Comparison of ENCODE assay signal across 16 cellular contexts in genomic region chr2:213086050-213086449, GRCh38.
DNase-seq lines count a peak whose midpoint lies in the region; ATAC-seq, FAIRE-seq and TF ChIP-seq lines count a peak whose summit lies in the region.
"Had no signal": no experiment of that assay in that cellular context is flagged by ENCODE, and none has a peak within 500 bp of the region (broad histone marks: within the 10 kb centered on the region; RNA-seq: fewer than 3 reads in every experiment).

No MANE protein-coding gene starts in this region.

- DNase-seq in ACHN, result peak; percentile 43
- DNase-seq in GM19239 (ENCODE audit: insufficient read length, low spot score), result no peak
- peak; percentile 22 for DNase-seq in astrocyte (ENCODE audit: low read depth)
- peak; percentile 37 for DNase-seq in mesendoderm
- DNase-seq in activated CD4-positive, alpha-beta memory T cell treated with anti-CD3 and anti-CD28 coated beads, Interleukin-2, amount 10 ng/mL, durations not matched to agents 7 days and 5 days, result no peak
- DNase-seq in HPDE6-E6E7 (ENCODE audit: extremely low spot score), result no peak
- DNase-seq: activated CD4-positive, alpha-beta T cell treated with anti-CD3 and anti-CD28 coated beads for 1 hour; anterior cingulate cortex; NCI-H1436; pancreas; T1000; uterus had no signal

- H3K27ac Mint-ChIP-seq in astrocyte (ENCODE audit: unreplicated experiment), result peak overlapping the region; percentile 48
- H3K27ac Mint-ChIP-seq in activated CD4-positive, alpha-beta memory T cell treated with anti-CD3 and anti-CD28 coated beads, Interleukin-2, amount 10 ng/mL, durations not matched to agents 7 days and 5 days, result no peak overlapping the region

- H2AFZ ChIP-seq in astrocyte (ENCODE audit: low read depth, low read length), result no peak overlapping the region

- H3K18ac ChIP-seq in mesendoderm (ENCODE audit: low read length), result no peak overlapping the region

- H3K27me3 ChIP-seq in astrocyte (ENCODE audit: insufficient read depth, low read length) (no peaks in the 10 kb centered on the region), mesendoderm (ENCODE audit: insufficient read depth, low read length, poor library complexity) (no peaks in the 10 kb centered on the region)
- H3K27me3 ChIP-seq: pancreas, uterus had no signal

- no peaks in the 10 kb centered on the region for H3K27me3 Mint-ChIP-seq in astrocyte (ENCODE audit: low read depth, unreplicated experiment)
- H3K27me3 Mint-ChIP-seq in activated CD4-positive, alpha-beta memory T cell treated with anti-CD3 and anti-CD28 coated beads, Interleukin-2, amount 10 ng/mL, durations not matched to agents 7 days and 5 days, result peaks cover 1% of the 10 kb centered on the region

- H3K9ac ChIP-seq in astrocyte (ENCODE audit: low read length) (no peak overlapping the region), mesendoderm (ENCODE audit: low read length) (no peak overlapping the region)

- H3K9me3 Mint-ChIP-seq in astrocyte (ENCODE audit: unreplicated experiment), result no peaks in the 10 kb centered on the region
- no peaks in the 10 kb centered on the region for H3K9me3 Mint-ChIP-seq in activated CD4-positive, alpha-beta memory T cell treated with anti-CD3 and anti-CD28 coated beads, Interleukin-2, amount 10 ng/mL, durations not matched to agents 7 days and 5 days

- H3K4me1 ChIP-seq in astrocyte (ENCODE audit: insufficient read depth, low read length) (peaks cover 5% of the 10 kb centered on the region), mesendoderm (ENCODE audit: control insufficient read depth, low read depth, low read length) (peaks cover 2% of the 10 kb centered on the region)
- H3K4me1 ChIP-seq: pancreas, uterus had no signal

- CTCF ChIA-PET in activated CD4-positive, alpha-beta memory T cell treated with anti-CD3 and anti-CD28 coated beads, Interleukin-2, amount 10 ng/mL, durations not matched to agents 7 days and 5 days (lab: Charles Lee), result no interaction called here

- H3K4me1 Mint-ChIP-seq in astrocyte (ENCODE audit: low read depth, unreplicated experiment), result peaks cover 33% of the 10 kb centered on the region
- H3K4me1 Mint-ChIP-seq in activated CD4-positive, alpha-beta memory T cell treated with anti-CD3 and anti-CD28 coated beads, Interleukin-2, amount 10 ng/mL, durations not matched to agents 7 days and 5 days, result no peaks in the 10 kb centered on the region

- H4K5ac ChIP-seq in mesendoderm (ENCODE audit: low read length), result no peak overlapping the region

- no peak overlapping the region for H2BK5ac ChIP-seq in mesendoderm (ENCODE audit: low read length)

- FAIRE-seq in GM19239 (lab: Jason Lieb, UNC) (peak; percentile 58), astrocyte (lab: Jason Lieb, UNC) (peak; percentile 83)
- FAIRE-seq: colon, G401.6, pancreas had no signal

- H3K9me3 ChIP-seq in astrocyte (ENCODE audit: insufficient read depth, low read depth, low read length), result no peaks in the 10 kb centered on the region
- H3K9me3 ChIP-seq: pancreas, uterus had no signal

- in situ Hi-C loops in ACHN (cut with HindIII; ENCODE audit: low pct_ligation_motif_present, low pct_unique_long_range_greater_than_20kb, low sequenced_read_pairs), result no loop called here

- H3K4ac ChIP-seq in mesendoderm (ENCODE audit: low read depth, low read length), result no peak overlapping the region

- no peaks in the 10 kb centered on the region for H3K36me3 Mint-ChIP-seq in astrocyte (ENCODE audit: low read depth, unreplicated experiment)
- no peaks in the 10 kb centered on the region for H3K36me3 Mint-ChIP-seq in activated CD4-positive, alpha-beta memory T cell treated with anti-CD3 and anti-CD28 coated beads, Interleukin-2, amount 10 ng/mL, durations not matched to agents 7 days and 5 days (ENCODE audit: low read depth)

- no peaks in the 10 kb centered on the region for H3K36me3 ChIP-seq in astrocyte (ENCODE audit: insufficient read depth, low read length)
- no peaks in the 10 kb centered on the region for H3K36me3 ChIP-seq in mesendoderm (ENCODE audit: control insufficient read depth, insufficient read depth, low read length)
- H3K36me3 ChIP-seq: pancreas, uterus had no signal

- no peak overlapping the region for H3K4me3 ChIP-seq in astrocyte (ENCODE audit: insufficient read depth, low read depth, low read length)
- H3K4me3 ChIP-seq in mesendoderm (ENCODE audit: low read length), result no peak overlapping the region
- H3K4me3 ChIP-seq: pancreas, uterus had no signal

- H2BK120ac ChIP-seq in mesendoderm (ENCODE audit: low read depth, low read length), result no peak overlapping the region

- no peak overlapping the region for H3K56ac ChIP-seq in mesendoderm (ENCODE audit: low read length)

- H3K79me2 ChIP-seq in astrocyte (ENCODE audit: insufficient read depth, low read length) (no peaks in the 10 kb centered on the region), mesendoderm (ENCODE audit: control insufficient read depth, insufficient read depth, low read length) (no peaks in the 10 kb centered on the region)

- no peak overlapping the region for H4K8ac ChIP-seq in mesendoderm (ENCODE audit: low read depth, low read length)

- no peak overlapping the region for H2AK5ac ChIP-seq in mesendoderm (ENCODE audit: low read length)

- TF ChIP-seq CTCF in astrocyte (IDR thresholded peaks at IDR 0.05; ENCODE audit: insufficient read depth, low read depth, low read length), result no peak

- H3K27ac ChIP-seq in astrocyte (ENCODE audit: low read depth, low read length) (no peak overlapping the region), mesendoderm (ENCODE audit: low read depth, low read length) (no peak overlapping the region)
- H3K27ac ChIP-seq: pancreas, uterus had no signal

- POLR2A ChIA-PET in activated CD4-positive, alpha-beta memory T cell treated with anti-CD3 and anti-CD28 coated beads, Interleukin-2, amount 10 ng/mL, durations not matched to agents 7 days and 5 days (lab: Charles Lee), result no interaction called here

- no peaks in the 10 kb centered on the region for H3K79me1 ChIP-seq in mesendoderm (ENCODE audit: low read length)

- ATAC-seq in GM19463 (IDR thresholded peaks at IDR 0.05; ENCODE audit: unreplicated experiment) (no peak), GM21723 (IDR thresholded peaks at IDR 0.05; ENCODE audit: unreplicated experiment) (no peak)

- H3K4me2 ChIP-seq in astrocyte (ENCODE audit: low read length) (no peak overlapping the region), mesendoderm (ENCODE audit: low read length) (no peak overlapping the region)

- H3K23ac ChIP-seq in mesendoderm (ENCODE audit: low read length), result no peak overlapping the region

- no peaks in the 10 kb centered on the region for H4K20me1 ChIP-seq in astrocyte (ENCODE audit: insufficient read depth, low read length)

- no peak overlapping the region for H2BK15ac ChIP-seq in mesendoderm (replicated peaks; ENCODE audit: low read depth)

- H3K4me3 Mint-ChIP-seq in astrocyte (ENCODE audit: unreplicated experiment), result peak overlapping the region; percentile 8
- H3K4me3 Mint-ChIP-seq in activated CD4-positive, alpha-beta memory T cell treated with anti-CD3 and anti-CD28 coated beads, Interleukin-2, amount 10 ng/mL, durations not matched to agents 7 days and 5 days, result no peak overlapping the region

Comparison
In these comparisons a context has a peak if more than half of its experiments do, and no peak if none do; other contexts are left out.
1. DNase-seq: peak in ACHN (single experiment), astrocyte (single experiment) and mesendoderm (single experiment); none in GM19239 (single experiment), activated CD4-positive, alpha-beta memory T cell treated with anti-CD3 and anti-CD28 coated beads, Interleukin-2, amount 10 ng/mL, durations not matched to agents 7 days and 5 days (single experiment) and HPDE6-E6E7 (single experiment).